23 cellular contexts compared by ENCODE assay signal in genomic region chr3:167749728-167750127, GRCh38.
"Had no signal": no experiment of that assay in that cellular context is flagged by ENCODE, and none has a peak within 500 bp of the region (broad histone marks: within the 10 kb centered on the region; RNA-seq: fewer than 3 reads in every experiment).

No MANE protein-coding gene starts in this region.

- H3K36me3 Mint-ChIP-seq: activated CD4-positive, alpha-beta memory T cell treated with anti-CD3 and anti-CD28 coated beads for 36 hours; activated CD8-positive, alpha-beta memory T cell treated with anti-CD3 and anti-CD28 coated beads, Interleukin-2, amount 10 ng/mL, durations not matched to agents 7 days and 5 days; naive thymus-derived CD4-positive, alpha-beta T cell had no signal

- H3K36me3 ChIP-seq: cardiac muscle cell, esophagus muscularis mucosa, stomach, upper lobe of left lung had no signal

- DNase-seq: activated CD4-positive, alpha-beta memory T cell treated with anti-CD3 and anti-CD28 coated beads for 36 hours; activated CD4-positive, alpha-beta T cell treated with anti-CD3 and anti-CD28 coated beads for 1 hour; activated CD8-positive, alpha-beta memory T cell treated with anti-CD3 and anti-CD28 coated beads, Interleukin-2, amount 10 ng/mL, durations not matched to agents 7 days and 5 days; activated naive CD4-positive, alpha-beta T cell treated with anti-CD3 and anti-CD28 coated beads, Interleukin-2, amount 50 U/mL, for 16 hours; activated T-cell treated with anti-CD3 and anti-CD28 coated beads, Interleukin-2, amount 50 U/mL, for 1 hour; islet precursor cell; mammary epithelial cell; nucleus accumbens; right cardiac atrium; stimulated activated CD4-positive, alpha-beta T cell treated with anti-CD3 and anti-CD28 coated beads, Interleukin-4, amount 100 ng/mL, for 4 hours; stimulated activated CD8-positive, alpha-beta memory T cell treated with anti-CD3 and anti-CD28 coated beads, Interleukin-4, amount 100 ng/mL, for 48 hours; stomach; testis; upper lobe of left lung had no signal

- H3K79me2 ChIP-seq: hepatocyte had no signal

- H3K27me3 Mint-ChIP-seq: activated CD4-positive, alpha-beta memory T cell treated with anti-CD3 and anti-CD28 coated beads for 36 hours; activated CD8-positive, alpha-beta memory T cell treated with anti-CD3 and anti-CD28 coated beads, Interleukin-2, amount 10 ng/mL, durations not matched to agents 7 days and 5 days; naive thymus-derived CD4-positive, alpha-beta T cell; progenitor cell of endocrine pancreas had no signal

- H3K27ac Mint-ChIP-seq: activated CD4-positive, alpha-beta memory T cell treated with anti-CD3 and anti-CD28 coated beads for 36 hours; activated T-helper 2 cell treated with anti-CD3 and anti-CD28 coated beads, Interferon-gamma antibody, Interleukin-2, Interleukin-4, amounts not matched to agents 10 μg/mL and 5 μg/mL and 100 μg/mL, durations not matched to agents 14 hours and 24 hours and 36 hours; T-helper 2 cell treated with Interferon-gamma antibody and Interleukin-4, amounts not matched to agents 5 μg/mL and 100 μg/mL, for 36 hours had no signal

- H3K9me3 Mint-ChIP-seq: activated CD4-positive, alpha-beta memory T cell treated with anti-CD3 and anti-CD28 coated beads for 36 hours; activated T-helper 2 cell treated with anti-CD3 and anti-CD28 coated beads, Interferon-gamma antibody, Interleukin-2, Interleukin-4, amounts not matched to agents 10 μg/mL and 5 μg/mL and 100 μg/mL, durations not matched to agents 14 hours and 24 hours and 36 hours; naive thymus-derived CD4-positive, alpha-beta T cell; T-helper 2 cell treated with Interferon-gamma antibody and Interleukin-4, amounts not matched to agents 5 μg/mL and 100 μg/mL, for 36 hours had no signal

- H3K4me3 Mint-ChIP-seq: activated CD4-positive, alpha-beta memory T cell treated with anti-CD3 and anti-CD28 coated beads for 36 hours; T-helper 2 cell treated with Interferon-gamma antibody and Interleukin-4, amounts not matched to agents 5 μg/mL and 100 μg/mL, for 36 hours had no signal

- H2AFZ ChIP-seq: hepatocyte had no signal

- H3K9me3 ChIP-seq: esophagus muscularis mucosa, stomach, testis, upper lobe of left lung had no signal

- H3K4me2 ChIP-seq: hepatocyte had no signal

- H3K4me1 ChIP-seq: esophagus muscularis mucosa, testis had no signal

- FAIRE-seq: colon had no signal

- H3K27me3 ChIP-seq: cardiac muscle cell, esophagus muscularis mucosa, hepatocyte, stomach, testis, upper lobe of left lung had no signal

- ATAC-seq: right cardiac atrium had no signal

- H3K27ac ChIP-seq: cardiac muscle cell, esophagus muscularis mucosa, hepatocyte, skin epidermis, stomach, testis, upper lobe of left lung had no signal

- H3K4me3 ChIP-seq: cardiac muscle cell, esophagus muscularis mucosa, hepatocyte, skin epidermis, stomach, testis, upper lobe of left lung had no signal
